In the genomic region with DNA sequence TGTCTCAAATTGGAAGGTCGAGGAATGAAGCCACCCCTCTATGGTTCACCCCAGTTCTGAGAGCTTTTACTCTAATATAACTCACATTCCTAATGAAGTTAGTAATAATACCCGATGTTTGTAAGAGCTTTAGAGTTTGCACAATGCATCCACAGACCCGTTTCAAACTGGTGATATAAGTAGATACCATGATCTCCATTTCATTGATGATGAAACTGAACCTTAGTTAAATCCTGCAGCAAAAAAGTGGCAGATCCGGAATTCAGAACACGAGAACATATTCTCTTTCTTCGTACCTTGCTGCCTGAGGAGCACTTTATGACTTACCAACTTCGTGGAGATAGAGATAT, we compare ENCODE assay signal across 8 cellular contexts. TPM values are rescaled to one million over a fixed set of nuclear protein-coding genes. Genes with fewer than 3 reads are reported as not detected.
DNase-seq lines count a peak whose midpoint lies in the region; ATAC-seq and TF ChIP-seq lines count a peak whose summit lies in the region.

No MANE protein-coding gene starts in this region.

- 58% methylated on average over 7 of the region's 7 CpGs for WGBS in smooth muscle cell (ENCODE audit: low lambda C conversion rate)

- H3K36me3 Mint-ChIP-seq in WTC11 (peaks cover 4% of the 10 kb centered on the region), glutamatergic neuron (ENCODE audit: unreplicated experiment) (no peaks in the 10 kb centered on the region)

- DNase-seq in HAP-1 (ENCODE audit: low spot score in 2 of 2) (no peak), WTC11 (ENCODE audit: low spot score) (no peak), glutamatergic neuron (no peak), smooth muscle cell (lab: John Stamatoyannopoulos, UW; ENCODE audit: unreplicated experiment) (no peak), left lobe of liver (ENCODE audit: low spot score) (no peak), middle frontal gyrus (ENCODE audit: extremely low spot score, low spot score) (no peak), glomerular visceral epithelial cell (ENCODE audit: extremely low spot score) (no peak)

- H3K27me3 Mint-ChIP-seq in WTC11 (ENCODE audit: low read depth) (no peaks in the 10 kb centered on the region; the same call in 1 of the 2 replicates), glutamatergic neuron (ENCODE audit: unreplicated experiment) (peaks cover 2% of the 10 kb centered on the region)

- H3K27ac Mint-ChIP-seq in WTC11, result peak overlapping the region; percentile 88; the same call in 1 of the 2 replicates
- H3K27ac Mint-ChIP-seq in glutamatergic neuron (ENCODE audit: unreplicated experiment), result peak overlapping the region; percentile 22

- H3K36me3 ChIP-seq in HAP-1 (replicated peaks) (0 out of 2 replicates have a peak, but pooled peaks cover 4% of the 10 kb centered on the region), smooth muscle cell (ENCODE audit: low read depth) (no peaks in the 10 kb centered on the region)

- H3K4me3 ChIP-seq in HAP-1, result peak overlapping the region; percentile 24
- H3K4me3 ChIP-seq in smooth muscle cell, result peak overlapping the region; percentile 74

- POLR2A ChIA-PET in WTC11 (lab: Charles Lee), result interaction anchor here (0.7 to 1.4 kb wide), 4 partner anchors 26 to 772 kb away, joined by 3 to 13 read pairs (median 6); a partner anchor contains a TSS

- H2AFZ ChIP-seq in smooth muscle cell (ENCODE audit: low read depth), result peak overlapping the region; percentile 26

- peaks cover 20% of the 10 kb centered on the region for H3K4me1 ChIP-seq in HAP-1
- peaks cover 10% of the 10 kb centered on the region for H3K4me1 ChIP-seq in smooth muscle cell (ENCODE audit: low read depth)

- H3K9me3 ChIP-seq in HAP-1 (no peaks in the 10 kb centered on the region), smooth muscle cell (replicated peaks; ENCODE audit: low read depth) (no peaks in the 10 kb centered on the region)

- TF ChIP-seq CTCF in WTC11 (IDR thresholded peaks at IDR 0.05), result no peak
- no peak for TF ChIP-seq CTCF in glutamatergic neuron (IDR thresholded peaks at IDR 0.05; ENCODE audit: partially characterized antibody, unreplicated experiment)
- TF ChIP-seq CTCF in smooth muscle cell (IDR thresholded peaks at IDR 0.05; ENCODE audit: borderline replicate concordance, insufficient read depth, poor library complexity, severe bottlenecking), result no peak

- no peaks in the 10 kb centered on the region for H3K27me3 ChIP-seq in HAP-1 (ENCODE audit: low read depth)
- H3K27me3 ChIP-seq in smooth muscle cell (ENCODE audit: low read depth), result no peaks in the 10 kb centered on the region

- peak overlapping the region; percentile 75 for H3K27ac ChIP-seq in smooth muscle cell (ENCODE audit: low read depth)

- no peak for ATAC-seq in WTC11
- ATAC-seq in left lobe of liver, result no peak
- no peak for ATAC-seq in HG02678 (IDR thresholded peaks at IDR 0.05; ENCODE audit: unreplicated experiment)

- peaks cover 27% of the 10 kb centered on the region for H4K20me1 ChIP-seq in smooth muscle cell (ENCODE audit: low read depth)

- H3K4me3 Mint-ChIP-seq in WTC11, result peak overlapping the region; percentile 71
- peak overlapping the region; percentile 84 for H3K4me3 Mint-ChIP-seq in glutamatergic neuron (ENCODE audit: unreplicated experiment)

- H3F3A ChIP-seq in smooth muscle cell (ENCODE audit: low read depth), result peaks cover 7% of the 10 kb centered on the region

- H3K9ac ChIP-seq in smooth muscle cell (ENCODE audit: low read depth), result no peak overlapping the region

- H3K9me3 Mint-ChIP-seq in WTC11 (no peaks in the 10 kb centered on the region), glutamatergic neuron (ENCODE audit: unreplicated experiment) (peaks cover 8% of the 10 kb centered on the region)

- CTCF ChIA-PET in WTC11 (lab: Charles Lee), result interaction anchor here (0.9 to 4.2 kb wide), 7 partner anchors 14 to 165 kb away, joined by 3 to 60 read pairs (median 6); no protein-coding TSS in a partner anchor

- peak overlapping the region; percentile 86 for H3K4me2 ChIP-seq in smooth muscle cell

- in situ Hi-C loops in HAP-1 (cut with MboI; ENCODE audit: low sequenced_read_pairs), result no loop called here

- H3K4me1 Mint-ChIP-seq in WTC11 (peaks cover 28% of the 10 kb centered on the region), glutamatergic neuron (ENCODE audit: low read depth, unreplicated experiment) (peaks cover 8% of the 10 kb centered on the region)

- peaks cover 37% of the 10 kb centered on the region for H3K79me2 ChIP-seq in smooth muscle cell (ENCODE audit: low read depth)

TF ChIP-seq in WTC11, 78 proteins besides CTCF, POLR2A, EP300 and RAD21:
- TF ChIP-seq ZNF138 (CRISPR knock-in tag; conservative IDR thresholded peaks at IDR 0.05), result no peak
- no peak for TF ChIP-seq ZNF396 (CRISPR knock-in tag; IDR thresholded peaks at IDR 0.05; ENCODE audit: borderline replicate concordance)
- TF ChIP-seq ETV6 (CRISPR knock-in tag; IDR thresholded peaks at IDR 0.05), result no peak
- no peak for TF ChIP-seq NR2C2 (CRISPR knock-in tag; IDR thresholded peaks at IDR 0.05)
- TF ChIP-seq, protein P1, sequence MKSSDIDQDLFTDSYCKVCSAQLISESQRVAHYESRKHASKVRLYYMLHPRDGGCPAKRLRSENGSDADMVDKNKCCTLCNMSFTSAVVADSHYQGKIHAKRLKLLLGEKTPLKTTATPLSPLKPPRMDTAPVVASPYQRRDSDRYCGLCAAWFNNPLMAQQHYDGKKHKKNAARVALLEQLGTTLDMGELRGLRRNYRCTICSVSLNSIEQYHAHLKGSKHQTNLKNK (CRISPR knock-in tag; IDR thresholded peaks at IDR 0.05), result no peak
- TF ChIP-seq JUN (CRISPR knock-in tag; IDR thresholded peaks at IDR 0.05), result no peak
- no peak for TF ChIP-seq SOX15 (CRISPR knock-in tag; IDR thresholded peaks at IDR 0.05)
- no peak for TF ChIP-seq NR3C1 (CRISPR knock-in tag; conservative IDR thresholded peaks at IDR 0.05; ENCODE audit: low read depth)
TF ChIP-seq in WTC11: peak in this region for 0.

RNA-seq across cellular contexts. Expression of a gene that starts 0.8 kb away (rescaled TPM):
- 102 to 107 TPM (median 103 TPM) in 3 replicates for total RNA-seq in WTC11 (2021)
- 380 TPM for total RNA-seq in glutamatergic neuron (ENCODE audit: unreplicated experiment)
- 144 and 168 TPM in 2 replicates for total RNA-seq in smooth muscle cell
- polyA plus RNA-seq in smooth muscle cell, result 128 and 151 TPM in 2 replicates
- 25.5 TPM for total RNA-seq in left lobe of liver
